8 cellular contexts compared by ENCODE assay signal in the genomic region with DNA sequence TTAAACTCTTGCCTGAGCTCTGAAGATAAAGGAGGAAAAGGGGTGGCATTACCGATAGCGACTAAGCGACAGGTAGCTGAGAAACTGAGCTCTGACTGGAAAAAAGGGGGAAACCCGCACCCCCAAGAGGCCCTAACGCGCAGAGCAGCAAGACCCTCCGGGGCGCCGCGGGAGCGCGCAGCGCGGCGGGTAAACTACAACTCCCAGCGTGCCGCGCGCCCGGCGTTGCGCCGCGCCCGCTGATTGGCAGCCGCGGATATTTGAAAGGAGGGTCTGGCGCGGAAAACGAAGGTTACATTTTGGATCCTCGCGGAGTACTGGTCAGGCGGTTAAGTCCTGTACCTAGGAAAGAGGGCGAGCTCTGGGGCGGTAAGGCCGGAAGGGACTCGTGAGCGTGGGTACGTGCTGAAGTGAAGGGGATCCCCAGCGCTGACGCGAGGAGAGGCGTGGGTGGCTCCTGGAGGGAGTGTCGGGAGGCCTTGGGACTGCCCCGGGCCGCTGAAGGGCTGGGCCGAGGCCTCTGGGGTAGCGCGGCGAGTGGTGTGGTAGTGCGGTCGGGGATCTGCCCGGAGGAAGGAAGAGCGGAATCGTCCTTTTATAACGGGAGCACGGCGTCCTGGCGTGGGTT. TPM values are rescaled to one million over a fixed set of nuclear protein-coding genes. Genes with fewer than 3 reads are reported as not detected.
A peak's percentile ranks its signal among the peaks of the same experiment; 100 is the strongest.
DNase-seq lines count a peak whose midpoint lies in the region; ATAC-seq and TF ChIP-seq lines count a peak whose summit lies in the region.

A gene (plus strand): TSS at position 291 of the 628 bp plus-strand sequence. CDS start 468 bp downstream, outside the sequence.

- H3K36me3 Mint-ChIP-seq in GM23338 (ENCODE audit: low read depth): peaks cover 36% of the 10 kb centered on the region

- H3K4me3 ChIP-seq in GM23338: peak within 1 kb of the TSS; percentile 96
- peak within 1 kb of the TSS; percentile 77 for H3K4me3 ChIP-seq in SJCRH30
- H3K4me3 ChIP-seq in osteoblast (ENCODE audit: insufficient read depth, low read length): peak within 1 kb of the TSS; percentile 90
- peak within 1 kb of the TSS; percentile 53 to 54 for H3K4me3 ChIP-seq in tibial artery

- H3K9me3 ChIP-seq in SJCRH30 (replicated peaks): no peaks in the 10 kb centered on the region
- H3K9me3 ChIP-seq in osteoblast (ENCODE audit: low read depth, low read length): no peaks in the 10 kb centered on the region
- H3K9me3 ChIP-seq in tibial artery: no peaks in the 10 kb centered on the region

- H2AFZ ChIP-seq in GM23338: peak within 1 kb of the TSS; percentile 98
- peak within 1 kb of the TSS; percentile 98 for H2AFZ ChIP-seq in osteoblast (ENCODE audit: low read length)

- peaks cover 12% of the 10 kb centered on the region for H3K4me1 ChIP-seq in GM23338 (ENCODE audit: insufficient read depth)
- no peaks in the 10 kb centered on the region; the same call in 1 of the 2 replicates for H3K4me1 ChIP-seq in SJCRH30
- H3K4me1 ChIP-seq in osteoblast (ENCODE audit: insufficient read depth, low read length): peaks cover 15% of the 10 kb centered on the region
- H3K4me1 ChIP-seq in tibial artery: peaks cover 0 to 9% (median 4%) of the 10 kb centered on the region in 4 donors

- H3K27me3 Mint-ChIP-seq in GM23338 (ENCODE audit: insufficient read depth, low read depth, poor library complexity): peaks cover 23% of the 10 kb centered on the region

- H3K9me3 Mint-ChIP-seq in GM23338: no peaks in the 10 kb centered on the region; the same call in 2 of the 3 replicates

- H3K4me2 ChIP-seq in GM23338 (peak within 1 kb of the TSS; percentile 97), osteoblast (ENCODE audit: insufficient read depth, low read length) (peak within 1 kb of the TSS; percentile 98)

- H4K20me1 ChIP-seq in GM23338 (replicated peaks; ENCODE audit: insufficient read depth) (0 out of 2 replicates have a peak, but pooled peaks cover 6% of the 10 kb centered on the region), osteoblast (ENCODE audit: insufficient read depth, low read length) (peaks cover 2% of the 10 kb centered on the region)

- peak within 1 kb of the TSS; percentile 81 for H3K27ac Mint-ChIP-seq in GM23338

- H3K27me3 ChIP-seq in GM23338 (ENCODE audit: insufficient read depth) (no peaks in the 10 kb centered on the region), SJCRH30 (no peaks in the 10 kb centered on the region), osteoblast (ENCODE audit: insufficient read depth, low read length) (no peaks in the 10 kb centered on the region), tibial artery (no peaks in the 10 kb centered on the region)

- H3K36me3 ChIP-seq in GM23338 (ENCODE audit: insufficient read depth) (0 out of 2 replicates have a peak, but pooled peaks cover 4% of the 10 kb centered on the region), SJCRH30 (peaks cover 24% of the 10 kb centered on the region), osteoblast (ENCODE audit: insufficient read depth, low read length) (peaks cover 10% of the 10 kb centered on the region), tibial artery (no peaks in the 10 kb centered on the region)

- peak within 1 kb of the TSS; percentile 96 for H3K4me3 Mint-ChIP-seq in GM23338

- H3K79me2 ChIP-seq in GM23338 (replicated peaks; ENCODE audit: insufficient read depth): peaks cover 21% of the 10 kb centered on the region; the same call in 1 of the 2 replicates
- H3K79me2 ChIP-seq in osteoblast (ENCODE audit: insufficient read depth, low read length): peaks cover 27% of the 10 kb centered on the region

- peak; percentile 35 to 54 for TF ChIP-seq CTCF in GM23338 (conservative IDR thresholded peaks at IDR 0.05; ENCODE audit: low read depth in 2 of 2)
- TF ChIP-seq CTCF in osteoblast (IDR thresholded peaks at IDR 0.05; ENCODE audit: extremely low read depth, low read depth, low read length): peak; percentile 15
- peak; percentile 11 to 29 for TF ChIP-seq CTCF in tibial artery (IDR thresholded peaks at IDR 0.05)

- no peaks in the 10 kb centered on the region for H3K9me2 ChIP-seq in GM23338 (ENCODE audit: insufficient read depth)

- DNase-seq in GDM1 (lab: John Stamatoyannopoulos, UW): peak; percentile 63
- DNase-seq in GM23338 (ENCODE audit: low spot score): peak; percentile 94
- peak; percentile 80 for DNase-seq in Kasumi-1 (lab: John Stamatoyannopoulos, UW)
- DNase-seq in SJCRH30: peak; percentile 74 to 81
- peak; percentile 72 for DNase-seq in activated gamma-delta T cell treated with anti-CD3 and anti-CD28 coated beads, Interleukin-2, amount 50 U/mL, for 16 hours (ENCODE audit: low read depth)
- DNase-seq in globus pallidus (ENCODE audit: low spot score): peak; percentile 55
- peak; percentile 97 for DNase-seq in osteoblast (ENCODE audit: insufficient read length, low spot score, missing footprints)
- DNase-seq in tibial artery: peak; percentile 67 to 81

- peak; percentile 93 for ATAC-seq in GM23338

- no peak within 1 kb of the TSS for H3K27ac ChIP-seq in GM23338 (ENCODE audit: low read depth)
- peak within 1 kb of the TSS; percentile 70 for H3K27ac ChIP-seq in SJCRH30
- peak within 1 kb of the TSS; percentile 69 for H3K27ac ChIP-seq in osteoblast (ENCODE audit: low read depth, low read length)
- H3K27ac ChIP-seq in tibial artery: peak within 1 kb of the TSS; percentile 16 to 62

- H3F3A ChIP-seq in GM23338 (replicated peaks; ENCODE audit: low read depth): 0 out of 2 replicates have a peak, but pooled peaks cover 9% of the 10 kb centered on the region

- intact Hi-C loops in tibial artery (cut with DNase I; ENCODE audit: low total_unique reads): no loop called here

- peaks cover 29% of the 10 kb centered on the region for H3K4me1 Mint-ChIP-seq in GM23338

TF ChIP-seq in GM23338, 12 proteins besides CTCF, POLR2A, EP300 and RAD21:
- TF ChIP-seq CREB1 (CRISPR knock-in tag; IDR thresholded peaks at IDR 0.05; ENCODE audit: low read depth): peak; percentile 65
- TF ChIP-seq, protein P1, sequence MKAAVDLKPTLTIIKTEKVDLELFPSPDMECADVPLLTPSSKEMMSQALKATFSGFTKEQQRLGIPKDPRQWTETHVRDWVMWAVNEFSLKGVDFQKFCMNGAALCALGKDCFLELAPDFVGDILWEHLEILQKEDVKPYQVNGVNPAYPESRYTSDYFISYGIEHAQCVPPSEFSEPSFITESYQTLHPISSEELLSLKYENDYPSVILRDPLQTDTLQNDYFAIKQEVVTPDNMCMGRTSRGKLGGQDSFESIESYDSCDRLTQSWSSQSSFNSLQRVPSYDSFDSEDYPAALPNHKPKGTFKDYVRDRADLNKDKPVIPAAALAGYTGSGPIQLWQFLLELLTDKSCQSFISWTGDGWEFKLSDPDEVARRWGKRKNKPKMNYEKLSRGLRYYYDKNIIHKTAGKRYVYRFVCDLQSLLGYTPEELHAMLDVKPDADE (IDR thresholded peaks at IDR 0.05): peak; percentile 79
- no peak for TF ChIP-seq EZH2phosphoT487 (IDR thresholded peaks at IDR 0.05; ENCODE audit: unreplicated experiment)
- TF ChIP-seq POLR2AphosphoS5 (IDR thresholded peaks at IDR 0.05; ENCODE audit: low read depth): peak; percentile 82

RNA-seq across cellular contexts. Expression of the gene that starts here (rescaled TPM):
- total RNA-seq in GM23338 (2014; rRNA removed; shearing (Covaris generic)): 39.6 and 56.5 TPM in 2 replicates
- polyA plus RNA-seq in GM23338 (2016; fragmentation: Nextera tagmentation; extraction: Ambion mirVana): 12.7 and 13.2 TPM in 2 replicates
- 24.9 and 29.5 TPM in 2 replicates for total RNA-seq in SJCRH30 (2014; rRNA removed; shearing (Covaris generic))
- total RNA-seq in osteoblast: 0.72 and 1.8 TPM in 2 replicates
